Comparison of ENCODE assay signal across 26 cellular contexts in genomic region chr18:54845788-54846187, GRCh38. TPM values are rescaled to one million over a fixed set of nuclear protein-coding genes. Genes with fewer than 3 reads are reported as not detected.
DNase-seq lines count a peak whose midpoint lies in the region; ATAC-seq, FAIRE-seq and TF ChIP-seq lines count a peak whose summit lies in the region.
"Had no signal": no experiment of that assay in that cellular context is flagged by ENCODE, and none has a peak within 500 bp of the region (broad histone marks: within the 10 kb centered on the region; RNA-seq: fewer than 3 reads in every experiment).

No MANE protein-coding gene starts in this region.

- H3K27me3 ChIP-seq in ACC112 (ENCODE audit: insufficient read depth, low read length) (no peaks in the 10 kb centered on the region), K562 (ENCODE audit: control insufficient read depth in 2 of 2, insufficient read depth in 2 of 2, low read length in 2 of 2) (no peaks in the 10 kb centered on the region), foreskin keratinocyte (no peaks in the 10 kb centered on the region)
- H3K27me3 ChIP-seq: BLaER1, testis had no signal

- H3K9me1 ChIP-seq in K562 (ENCODE audit: control insufficient read depth, insufficient read depth, low read length) = no peaks in the 10 kb centered on the region

- no peak overlapping the region for H3K4me3 Mint-ChIP-seq in HFFc6
- H3K4me3 Mint-ChIP-seq: effector memory CD8-positive, alpha-beta T cell; natural killer cell had no signal

- POLR2A ChIA-PET in K562 (lab: Yijun Ruan, JAX) = no interaction called here

- no peak for TF ChIP-seq EP300 in K562 (IDR thresholded peaks at IDR 0.05; ENCODE audit: low read length)

- no peak for TF ChIP-seq RAD21 in K562 (CRISPR knock-in tag; conservative IDR thresholded peaks at IDR 0.05 in 1 of 2, IDR thresholded peaks at IDR 0.05 in 1 of 2)

- no peak for FAIRE-seq in K562 (lab: Jason Lieb, UNC)
- FAIRE-seq: urothelium cell line had no signal

- H3K9ac ChIP-seq in K562 (ENCODE audit: insufficient read depth in 1 of 2, low read depth in 2 of 2, low read length in 2 of 2) = no peak overlapping the region
- H3K9ac ChIP-seq: BLaER1 had no signal

- no peaks in the 10 kb centered on the region for H4K20me1 ChIP-seq in K562 (replicated peaks; ENCODE audit: control insufficient read depth, insufficient read depth, low read length)
- H4K20me1 ChIP-seq: BLaER1 had no signal

- H3K4me3 ChIP-seq in ACC112 (ENCODE audit: low read depth, low read length) = no peak overlapping the region
- no peak overlapping the region for H3K4me3 ChIP-seq in K562
- H3K4me3 ChIP-seq: BLaER1, testis had no signal

- H3K9me3 ChIP-seq in K562 (replicated peaks; ENCODE audit: control insufficient read depth, insufficient read depth, low read depth, low read length) = no peaks in the 10 kb centered on the region
- H3K9me3 ChIP-seq: BLaER1, testis had no signal

- TF ChIP-seq CTCF in HFFc6 (IDR thresholded peaks at IDR 0.05) = no peak
- TF ChIP-seq CTCF in K562 (IDR thresholded peaks at IDR 0.05 in 2 of 3, conservative IDR thresholded peaks at IDR 0.05 in 1 of 3; ENCODE audit: insufficient read depth in 2 of 3, low read depth in 1 of 3, low read length in 3 of 3) = no peak
- TF ChIP-seq CTCF in foreskin keratinocyte (conservative IDR thresholded peaks at IDR 0.05) = no peak

- no peak for TF ChIP-seq POLR2A in K562 (conservative IDR thresholded peaks at IDR 0.05)

- no peak overlapping the region for H3K27ac Mint-ChIP-seq in HFFc6
- H3K27ac Mint-ChIP-seq: effector memory CD8-positive, alpha-beta T cell had no signal

- CTCF ChIA-PET in K562 (lab: Yijun Ruan, JAX; ENCODE audit: low intra/inter-chr PET ratio) = interaction anchor here (0.6 kb wide), 1 partner anchor 12 kb away, joined by 4 read pairs; no protein-coding TSS in a partner anchor

- intact Hi-C loops in K562 (cut with micrococcal nuclease) = no loop called here

- ATAC-seq in K562 (no peak), foreskin keratinocyte (peak; percentile 35), HG03439 (IDR thresholded peaks at IDR 0.05; ENCODE audit: unreplicated experiment) (no peak)
- ATAC-seq: effector memory CD8-positive, alpha-beta T cell; natural killer cell; Right ventricle myocardium inferior; stimulated activated naive CD8-positive, alpha-beta T cell treated with anti-CD3 and anti-CD28 coated beads, Interleukin-15, Interleukin-2, amounts not matched to agents 100 U/mL and 50 U/mL, for 24 hours had no signal

- in situ Hi-C loops in K562 (cut with MboI) = no loop called here

- H3K36me3 ChIP-seq in ACC112 (ENCODE audit: insufficient read depth, low read length) (0 out of 2 replicates have a peak, but pooled peaks cover 3% of the 10 kb centered on the region), K562 (ENCODE audit: control insufficient read depth, insufficient read depth, low read length) (no peaks in the 10 kb centered on the region)
- H3K36me3 ChIP-seq: BLaER1 had no signal

- H3K4me1 ChIP-seq in ACC112 (ENCODE audit: control insufficient read depth, insufficient read depth, low read length, unreplicated experiment) = peaks cover 34% of the 10 kb centered on the region
- H3K4me1 ChIP-seq in K562 (replicated peaks in 1 of 2; ENCODE audit: control insufficient read depth in 2 of 2, insufficient read depth in 2 of 2, low read length in 2 of 2) = no peaks in the 10 kb centered on the region; a peak in 2 of 5 replicates
- H3K4me1 ChIP-seq in foreskin keratinocyte = peaks cover 3% of the 10 kb centered on the region
- H3K4me1 ChIP-seq: BLaER1, testis had no signal

- H3K27me3 Mint-ChIP-seq in HFFc6 (ENCODE audit: insufficient read depth) = no peaks in the 10 kb centered on the region; the same call in 1 of the 2 replicates
- H3K27me3 Mint-ChIP-seq: effector memory CD8-positive, alpha-beta T cell had no signal

- 12% methylated on average over 2 of the region's 2 CpGs for WGBS in K562 (ENCODE audit: insufficient coverage, low coverage, missing lambda C conversion rate)

- H3K27ac ChIP-seq in ACC112 (ENCODE audit: low read depth, low read length) (peak overlapping the region; percentile 36; the same call in 1 of the 2 replicates), K562 (ENCODE audit: extremely low read depth, low read depth, low read length) (no peak overlapping the region), foreskin keratinocyte (no peak overlapping the region)
- H3K27ac ChIP-seq: BLaER1, testis had no signal

- H3K4me2 ChIP-seq in K562 (ENCODE audit: insufficient read depth, low read length) = no peak overlapping the region
- H3K4me2 ChIP-seq: BLaER1 had no signal

- no TSS peak for BruUV-seq in K562 (replicated peaks; lab: Mats Ljungman, UMichigan)

- DNase-seq in HFFc6 (peak; percentile 44), K562 (ENCODE audit: extremely low read depth in 1 of 4, low spot score in 3 of 4) (no peak), foreskin keratinocyte (peak in 1 of 2 donors; percentile 14), NCI-H2107 (lab: John Stamatoyannopoulos, UW) (no peak), DMS 273 (lab: John Stamatoyannopoulos, UW; ENCODE audit: unreplicated experiment) (no peak), NCI-H187 treated with DMSO at 0.1 percent for 48 hours (lab: John Stamatoyannopoulos, UW) (no peak)
- DNase-seq: activated CD4-positive, alpha-beta T cell treated with anti-CD3 and anti-CD28 coated beads for 4 hours; activated CD8-positive, alpha-beta memory T cell treated with anti-CD3 and anti-CD28 coated beads for 24 hours; activated T-cell treated with anti-CD3 and anti-CD28 coated beads, Interleukin-2, amount 50 U/mL, for 1 hour; cortex of kidney; DMS79; effector memory CD8-positive, alpha-beta T cell; glutamatergic neuron; Karpas-422; natural killer cell; NCI-H1694; NCI-H2171 treated with DMSO at 0.1 percent for 48 hours; NCI-H510A treated with DMSO at 0.1 percent for 48 hours; occipital lobe; stimulated activated naive CD8-positive, alpha-beta T cell treated with anti-CD3 and anti-CD28 coated beads, Interleukin-15, Interleukin-2, amounts not matched to agents 100 U/mL and 50 U/mL, for 24 hours; testis had no signal

- H3K79me2 ChIP-seq in ACC112 (ENCODE audit: control insufficient read depth, insufficient read depth, low read length, unreplicated experiment) (peaks cover 9% of the 10 kb centered on the region), K562 (ENCODE audit: control insufficient read depth, insufficient read depth, low read length) (no peaks in the 10 kb centered on the region)

- no peaks in the 10 kb centered on the region for H3K9me3 Mint-ChIP-seq in HFFc6
- H3K9me3 Mint-ChIP-seq: effector memory CD8-positive, alpha-beta T cell; natural killer cell had no signal

- no peak overlapping the region for H2AFZ ChIP-seq in ACC112 (ENCODE audit: low read length, unreplicated experiment)
- H2AFZ ChIP-seq in K562 (ENCODE audit: low read depth, low read length) = peak overlapping the region; percentile 55

- H3K36me3 Mint-ChIP-seq in HFFc6 (ENCODE audit: low read depth) = no peaks in the 10 kb centered on the region
- H3K36me3 Mint-ChIP-seq: natural killer cell had no signal

- H3K4me1 Mint-ChIP-seq in HFFc6 (ENCODE audit: low read depth) = peaks cover 26% of the 10 kb centered on the region

TF ChIP-seq in K562, 482 proteins besides CTCF, POLR2A, EP300 and RAD21:
- TF ChIP-seq NR2C1 (IDR thresholded peaks at IDR 0.05) (no peak), NR2C1 (tag; IDR thresholded peaks at IDR 0.05) (no peak), ZSCAN29 (IDR thresholded peaks at IDR 0.05) (no peak), ZNF24 (IDR thresholded peaks at IDR 0.05) (no peak), ZNF311 (CRISPR knock-in tag; IDR thresholded peaks at IDR 0.05) (no peak), PCBP1 (IDR thresholded peaks at IDR 0.05; ENCODE audit: low read depth, low read length, poor library complexity, severe bottlenecking) (no peak), HNRNPLL (IDR thresholded peaks at IDR 0.05; ENCODE audit: low read depth, low read length, poor library complexity, severe bottlenecking) (no peak), NR2C2 (CRISPR knock-in tag; IDR thresholded peaks at IDR 0.05) (no peak), NR2C2 (tag; IDR thresholded peaks at IDR 0.05) (0 out of 2 replicates have a peak, but pooled peaks have one; percentile 13)

RNA-seq across cellular contexts. Expression of gene RAB27B, which starts 17.5 kb away (rescaled TPM):
- 1 to 10 TPM in 2 of 6 experiments, under 1 TPM in 4; 0.34 to 2.2 (median 0.79) TPM for total RNA-seq in HFFc6 (2021; fragmentation: NEBNext Ultra II Directional; extraction: Animal tissue kit (Norgen Biotek cat#: 25700))
- 0.37 and 1.9 TPM in 2 replicates for total RNA-seq in K562 (2011; cell fraction: chromatin; rRNA removed; ENCODE audit: low replicate concordance)
- 0.17 and 0.26 TPM in 2 replicates for total RNA-seq in K562 (2011; cell fraction: nucleolus; rRNA removed)
- total RNA-seq in K562 (2011; cell fraction: nucleoplasm; rRNA removed) = 0.66 and 1.1 TPM in 2 replicates
- total RNA-seq in K562 (2014; rRNA removed) = 0.91 and 1.8 TPM in 2 replicates
- total RNA-seq in K562 (2014; rRNA removed; fragmentation: Illumina TruSeq; extraction: Trizol) = 2.4 and 2.5 TPM in 2 replicates
- 5.0 and 5.7 TPM in 2 replicates for total RNA-seq in K562 (2015; rRNA removed; fragmentation: Illumina TruSeq; extraction: Trizol)
- 2.0 and 3.1 TPM in 2 replicates for total RNA-seq in K562 (2021)
- polyA plus RNA-seq in K562 (2011; rRNA removed) = 0.19 and 2.5 TPM in 2 replicates
- polyA plus RNA-seq in K562 (2011; cell fraction: cytosol; rRNA removed) = 0.07 and 1.2 TPM in 2 replicates
- 0.45 and 2.0 TPM in 2 replicates for polyA plus RNA-seq in K562 (2011; cell fraction: nucleus; rRNA removed)
- polyA plus RNA-seq in K562 (2012) = 2.4 and 3.7 TPM in 2 replicates
- 1.2 TPM in 2 replicates for polyA plus RNA-seq in K562 (2014; fragmentation: Illumina TruSeq; extraction: Trizol)
- under 1 TPM; 0.44 to 0.71 TPM for polyA plus RNA-seq in K562 (2014; fragmentation: Nextera tagmentation; extraction: Ambion mirVana)
- polyA plus RNA-seq in K562 (2014; rRNA removed) = 0.67 and 1.0 TPM in 2 replicates
- 0.87 and 3.0 TPM in 2 replicates for polyA minus RNA-seq in K562 (2011; rRNA and poly(A)+ RNA removed)
- 0.73 and 2.3 TPM in 2 replicates for polyA minus RNA-seq in K562 (2011; cell fraction: cytosol; rRNA and poly(A)+ RNA removed)
- 0.33 and 1.1 TPM in 2 replicates for polyA minus RNA-seq in K562 (2011; cell fraction: nucleus; rRNA and poly(A)+ RNA removed)
- 2.4 and 4.3 TPM in 2 replicates for total RNA-seq in foreskin keratinocyte
- polyA plus RNA-seq in foreskin keratinocyte = 0.47 and 0.96 TPM in 2 replicates
